ENCODE assay signal across 17 cellular contexts in the genomic region with DNA sequence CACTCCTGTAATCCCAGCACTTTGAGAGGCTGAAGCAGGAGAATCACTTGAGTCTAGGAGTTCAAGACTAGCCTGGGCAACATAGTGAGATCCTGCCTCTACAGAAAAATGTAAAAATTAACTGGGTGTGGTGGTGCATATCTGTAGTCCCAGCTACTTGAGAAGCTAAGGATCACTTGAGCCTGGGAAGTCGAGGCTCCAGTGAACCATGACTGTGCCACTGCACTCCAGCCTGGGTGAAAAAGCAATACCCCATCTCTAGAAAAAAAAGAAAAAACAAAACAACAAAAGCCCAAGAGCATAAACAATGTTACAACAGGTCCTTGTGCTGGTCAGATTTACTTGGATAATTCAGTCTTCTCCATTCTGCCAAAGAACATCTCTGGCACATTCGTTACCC.
"Had no signal": no experiment of that assay in that cellular context is flagged by ENCODE, and none has a peak within 500 bp of the region (broad histone marks: within the 10 kb centered on the region; RNA-seq: fewer than 3 reads in every experiment).

No MANE protein-coding gene starts in this region.

- H3K9me3 Mint-ChIP-seq: naive B cell had no signal

- DNase-seq: activated CD4-positive, alpha-beta T cell treated with anti-CD3 and anti-CD28 coated beads, Interleukin-2, amount 10 ng/mL, durations not matched to agents 7 days and 5 days; activated CD4-positive, CD25-positive, alpha-beta regulatory T cell; activated CD8-positive, alpha-beta memory T cell treated with anti-CD3 and anti-CD28 coated beads, Interleukin-2, amount 50 U/mL, for 48 hours; activated gamma-delta T cell treated with Interleukin-2 at 50 U/mL for 16 hours; anterior cingulate cortex; dorsolateral prefrontal cortex; erythroblast; gastrocnemius medialis; heart right ventricle; left colon; mammary epithelial cell; naive B cell; retina; trophoblast cell had no signal

- H3K27ac Mint-ChIP-seq: activated naive CD8-positive, alpha-beta T cell; stimulated activated effector memory CD8-positive, alpha-beta T cell treated with anti-CD3 and anti-CD28 coated beads, Interleukin-12 subunit alpha, Interleukin-12 subunit beta, amount 100 ng/mL, for 72 hours had no signal

- H3K27me3 Mint-ChIP-seq: activated naive CD8-positive, alpha-beta T cell; naive B cell had no signal

- H3K4me3 Mint-ChIP-seq: activated CD4-positive, alpha-beta T cell treated with anti-CD3 and anti-CD28 coated beads, Interleukin-2, amount 10 ng/mL, durations not matched to agents 7 days and 5 days; T-helper 2 cell treated with Interferon-gamma antibody and Interleukin-4, amounts not matched to agents 5 μg/mL and 100 μg/mL, for 36 hours had no signal

- ATAC-seq: gastrocnemius medialis; heart right ventricle; left colon; stimulated activated effector memory CD8-positive, alpha-beta T cell treated with anti-CD3 and anti-CD28 coated beads, Interleukin-12 subunit alpha, Interleukin-12 subunit beta, amount 100 ng/mL, for 72 hours had no signal

- H3K4me3 ChIP-seq: dorsolateral prefrontal cortex, gastrocnemius medialis, heart right ventricle had no signal

- H3K36me3 ChIP-seq: gastrocnemius medialis had no signal

- H3K27me3 ChIP-seq: gastrocnemius medialis, heart right ventricle had no signal

- H3K9me3 ChIP-seq: gastrocnemius medialis, heart right ventricle had no signal
